In the genomic region with DNA sequence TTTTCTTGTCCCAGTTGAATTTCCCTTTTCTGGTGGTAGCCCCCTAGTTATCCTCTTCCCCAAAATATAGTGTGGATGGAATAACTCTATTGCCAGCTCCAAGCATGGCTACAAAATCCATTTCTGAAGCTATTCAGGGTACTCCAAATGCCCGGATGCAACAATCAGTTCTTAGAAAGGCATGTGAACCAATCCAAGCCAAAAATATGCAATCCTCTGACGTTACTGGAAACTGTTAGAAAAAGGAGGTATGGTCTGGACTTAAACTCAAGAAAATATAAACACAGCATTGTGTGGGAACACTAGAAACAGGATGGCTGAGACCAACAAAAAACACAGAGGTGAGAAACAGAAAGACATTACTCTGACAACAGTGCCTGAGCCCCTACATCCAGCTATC, we compare ENCODE assay signal across 22 cellular contexts.
"Had no signal": no experiment of that assay in that cellular context is flagged by ENCODE, and none has a peak within 500 bp of the region (broad histone marks: within the 10 kb centered on the region; RNA-seq: fewer than 3 reads in every experiment).

No MANE protein-coding gene starts in this region.

- H3K4me3 ChIP-seq: ascending aorta, cardiac muscle cell, lung, SJSA1, smooth muscle cell, tibial artery had no signal

- H3K4me1 ChIP-seq: SJSA1 had no signal

- H3K36me3 ChIP-seq: ascending aorta, cardiac muscle cell, SJSA1, tibial artery, WERI-Rb-1 had no signal

- H3K27me3 ChIP-seq: ascending aorta, cardiac muscle cell, SJSA1, tibial artery had no signal

- H3K9me3 ChIP-seq: ascending aorta, SJSA1, tibial artery had no signal

- H3K4me2 ChIP-seq: smooth muscle cell had no signal

- H3K27ac ChIP-seq: ascending aorta, cardiac muscle cell, SJSA1, tibial artery, WERI-Rb-1 had no signal

- ATAC-seq: activated T-cell treated with anti-CD3 and anti-CD28 coated beads, Interleukin-2, amount 50 U/mL, for 72 hours; effector memory CD8-positive, alpha-beta T cell; left colon; right cardiac atrium; stimulated activated effector memory CD8-positive, alpha-beta T cell treated with anti-CD3 and anti-CD28 coated beads, Interleukin-12 subunit alpha, Interleukin-12 subunit beta, amount 100 ng/mL, for 72 hours had no signal

- DNase-seq: activated CD4-positive, alpha-beta T cell treated with anti-CD3 and anti-CD28 coated beads for 1 hour; activated CD8-positive, alpha-beta memory T cell treated with anti-CD3 and anti-CD28 coated beads for 24 hours; activated CD8-positive, alpha-beta memory T cell treated with anti-CD3 and anti-CD28 coated beads, Interleukin-2, amount 50 U/mL, for 48 hours; activated gamma-delta T cell; activated T-cell treated with anti-CD3 and anti-CD28 coated beads, Interleukin-2, amount 50 U/mL, for 72 hours; effector memory CD8-positive, alpha-beta T cell; hippocampal formation; islet precursor cell; left colon; nephron progenitor cell; right cardiac atrium; stimulated activated CD4-positive, alpha-beta T cell treated with anti-CD3 and anti-CD28 coated beads, Interleukin-4, amount 100 ng/mL, for 24 hours; SW 1271; T-helper 2 cell; tibial artery; WERI-Rb-1 had no signal
